In the genomic region with DNA sequence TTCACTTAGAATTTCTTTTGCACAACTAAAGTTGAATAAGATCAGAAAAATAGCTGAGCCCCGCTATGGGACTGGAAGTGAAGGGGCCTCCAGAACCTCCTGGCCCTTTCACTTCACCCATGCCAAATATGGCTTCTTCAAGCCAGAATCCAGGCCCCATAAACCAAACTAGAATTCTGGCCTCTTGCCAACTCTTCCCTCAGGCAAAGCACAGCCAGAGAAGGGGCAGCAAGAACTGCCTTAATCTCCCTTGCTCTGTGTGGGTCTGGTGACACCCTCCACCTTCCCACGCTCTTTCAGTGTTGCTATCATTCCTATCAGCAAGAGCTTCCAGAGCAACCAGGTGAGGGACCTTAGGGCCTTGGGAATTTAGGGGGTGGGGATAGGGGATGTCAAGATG, we compare ENCODE assay signal across 14 cellular contexts. TPM values are rescaled to one million over a fixed set of nuclear protein-coding genes. Genes with fewer than 3 reads are reported as not detected.
DNase-seq lines count a peak whose midpoint lies in the region; ATAC-seq and TF ChIP-seq lines count a peak whose summit lies in the region.
"Had no signal": no experiment of that assay in that cellular context is flagged by ENCODE, and none has a peak within 500 bp of the region (broad histone marks: within the 10 kb centered on the region; RNA-seq: fewer than 3 reads in every experiment).

No MANE protein-coding gene starts in this region.

- peaks cover 58% of the 10 kb centered on the region for H3K4me1 Mint-ChIP-seq in WTC11
- H3K4me1 Mint-ChIP-seq in stimulated activated naive B cell treated with anti-CD40 and anti-IgM and Interleukin-4, amounts not matched to agents 10 μg/mL and 1 μg/mL and 100 μg/mL, for 72 hours = peaks cover 21 to 33% of the 10 kb centered on the region in 2 donors

- no peak for ATAC-seq in WTC11
- ATAC-seq in stimulated activated naive B cell treated with anti-CD40 and anti-IgM and Interleukin-4, amounts not matched to agents 10 μg/mL and 1 μg/mL and 100 μg/mL, for 72 hours (replicated peaks) = no peak
- no peak for ATAC-seq in GM21528 (IDR thresholded peaks at IDR 0.05; ENCODE audit: low FRiP score, unreplicated experiment)
- ATAC-seq: A549; activated T-cell treated with anti-CD3 and anti-CD28 coated beads, Interleukin-2, amount 50 U/mL, for 72 hours; natural killer cell treated with Interleukin-12 subunit alpha and Interleukin-12 subunit beta and Interleukin-15 and Interleukin-18, amount 100 ng/mL, for 72 hours; Panc1 had no signal

- H3K4me3 ChIP-seq in iPS-20b (ENCODE audit: low read length) = 0 out of 2 replicates have a peak overlapping the region, but pooled peaks have one; percentile 80
- H3K4me3 ChIP-seq: A549 had no signal

- H3K4me1 ChIP-seq in iPS-20b (ENCODE audit: insufficient read depth, low read length) = peaks cover 30% of the 10 kb centered on the region

- H3K9ac ChIP-seq in iPS-20b (ENCODE audit: low read depth, low read length) = peak overlapping the region; percentile 85; the same call in 1 of the 2 replicates

- peaks cover 11% of the 10 kb centered on the region; the same call in 1 of the 2 replicates for H3K36me3 ChIP-seq in iPS-20b (ENCODE audit: insufficient read depth, low read depth, low read length)

- peaks cover 7% of the 10 kb centered on the region for H3K27me3 Mint-ChIP-seq in WTC11 (ENCODE audit: low read depth)
- H3K27me3 Mint-ChIP-seq in stimulated activated naive B cell treated with anti-CD40 and anti-IgM and Interleukin-4, amounts not matched to agents 10 μg/mL and 1 μg/mL and 100 μg/mL, for 72 hours = no peaks in the 10 kb centered on the region
- H3K27me3 Mint-ChIP-seq: natural killer cell treated with Interleukin-12 subunit alpha and Interleukin-12 subunit beta and Interleukin-15 and Interleukin-18, amount 100 ng/mL, for 72 hours had no signal

- peaks cover 3% of the 10 kb centered on the region for H3K36me3 Mint-ChIP-seq in WTC11
- peaks cover 32 to 50% of the 10 kb centered on the region in 2 donors for H3K36me3 Mint-ChIP-seq in stimulated activated naive B cell treated with anti-CD40 and anti-IgM and Interleukin-4, amounts not matched to agents 10 μg/mL and 1 μg/mL and 100 μg/mL, for 72 hours

- no peaks in the 10 kb centered on the region for H3K9me3 ChIP-seq in iPS-20b (ENCODE audit: insufficient read depth, low read depth, low read length)
- H3K9me3 ChIP-seq: A549 had no signal

- DNase-seq in NCI-H2196 (lab: John Stamatoyannopoulos, UW; ENCODE audit: unreplicated experiment) = peak; percentile 8
- no peak for DNase-seq in NCI-H2196 treated with DMSO at 0.1 percent for 48 hours (lab: John Stamatoyannopoulos, UW; ENCODE audit: unreplicated experiment)
- no peak for DNase-seq in WTC11 (ENCODE audit: low spot score)
- no peak for DNase-seq in stimulated activated naive B cell treated with anti-CD40 and anti-IgM and Interleukin-4, amounts not matched to agents 10 μg/mL and 1 μg/mL and 100 μg/mL, for 72 hours
- no peak for DNase-seq in mesenteric fat pad (ENCODE audit: low spot score)
- no peak for DNase-seq in activated gamma-delta T cell (lab: John Stamatoyannopoulos, UW)
- DNase-seq: activated T-cell treated with anti-CD3 and anti-CD28 coated beads, Interleukin-2, amount 50 U/mL, for 72 hours; HCEC 1CT; MV-4-11 had no signal

- no peaks in the 10 kb centered on the region for H3K9me3 Mint-ChIP-seq in WTC11
- no peaks in the 10 kb centered on the region for H3K9me3 Mint-ChIP-seq in stimulated activated naive B cell treated with anti-CD40 and anti-IgM and Interleukin-4, amounts not matched to agents 10 μg/mL and 1 μg/mL and 100 μg/mL, for 72 hours
- H3K9me3 Mint-ChIP-seq: activated T-cell treated with anti-CD3 and anti-CD28 coated beads, Interleukin-2, amount 50 U/mL, for 72 hours; natural killer cell treated with Interleukin-12 subunit alpha and Interleukin-12 subunit beta and Interleukin-15 and Interleukin-18, amount 100 ng/mL, for 72 hours had no signal

- POLR2A ChIA-PET in WTC11 (lab: Charles Lee) = interaction anchor here (0.7 to 1.3 kb wide), 5 partner anchors 16 to 169 kb away, joined by 4 to 5 read pairs (median 4); a partner anchor contains a TSS

- TF ChIP-seq CTCF in WTC11 (IDR thresholded peaks at IDR 0.05) = no peak

- no peak overlapping the region for H3K27ac Mint-ChIP-seq in WTC11
- H3K27ac Mint-ChIP-seq in stimulated activated naive B cell treated with anti-CD40 and anti-IgM and Interleukin-4, amounts not matched to agents 10 μg/mL and 1 μg/mL and 100 μg/mL, for 72 hours = peak overlapping the region; percentile 82
- H3K27ac Mint-ChIP-seq: activated T-cell treated with anti-CD3 and anti-CD28 coated beads, Interleukin-2, amount 50 U/mL, for 72 hours; natural killer cell treated with Interleukin-12 subunit alpha and Interleukin-12 subunit beta and Interleukin-15 and Interleukin-18, amount 100 ng/mL, for 72 hours had no signal

- CTCF ChIA-PET in WTC11 (lab: Charles Lee) = interaction anchor here (0.7 to 4.8 kb wide), 7 partner anchors 11 to 84 kb away, joined by 3 to 22 read pairs (median 4); a partner anchor contains a TSS

- H3K27me3 ChIP-seq in iPS-20b (ENCODE audit: insufficient read depth, low read length) = peaks cover 5% of the 10 kb centered on the region; the same call in 1 of the 2 replicates

- peak overlapping the region; percentile 86; the same call in 1 of the 2 replicates for H3K4me3 Mint-ChIP-seq in WTC11
- H3K4me3 Mint-ChIP-seq in stimulated activated naive B cell treated with anti-CD40 and anti-IgM and Interleukin-4, amounts not matched to agents 10 μg/mL and 1 μg/mL and 100 μg/mL, for 72 hours = no peak overlapping the region
- H3K4me3 Mint-ChIP-seq: activated T-cell treated with anti-CD3 and anti-CD28 coated beads, Interleukin-2, amount 50 U/mL, for 72 hours; natural killer cell treated with Interleukin-12 subunit alpha and Interleukin-12 subunit beta and Interleukin-15 and Interleukin-18, amount 100 ng/mL, for 72 hours had no signal

- H3K27ac ChIP-seq in iPS-20b (ENCODE audit: low read length) = no peak overlapping the region
- H3K27ac ChIP-seq: A549 had no signal

TF ChIP-seq in WTC11, 78 proteins besides CTCF, POLR2A, EP300 and RAD21 (continues in another document):
- TF ChIP-seq, protein P1, sequence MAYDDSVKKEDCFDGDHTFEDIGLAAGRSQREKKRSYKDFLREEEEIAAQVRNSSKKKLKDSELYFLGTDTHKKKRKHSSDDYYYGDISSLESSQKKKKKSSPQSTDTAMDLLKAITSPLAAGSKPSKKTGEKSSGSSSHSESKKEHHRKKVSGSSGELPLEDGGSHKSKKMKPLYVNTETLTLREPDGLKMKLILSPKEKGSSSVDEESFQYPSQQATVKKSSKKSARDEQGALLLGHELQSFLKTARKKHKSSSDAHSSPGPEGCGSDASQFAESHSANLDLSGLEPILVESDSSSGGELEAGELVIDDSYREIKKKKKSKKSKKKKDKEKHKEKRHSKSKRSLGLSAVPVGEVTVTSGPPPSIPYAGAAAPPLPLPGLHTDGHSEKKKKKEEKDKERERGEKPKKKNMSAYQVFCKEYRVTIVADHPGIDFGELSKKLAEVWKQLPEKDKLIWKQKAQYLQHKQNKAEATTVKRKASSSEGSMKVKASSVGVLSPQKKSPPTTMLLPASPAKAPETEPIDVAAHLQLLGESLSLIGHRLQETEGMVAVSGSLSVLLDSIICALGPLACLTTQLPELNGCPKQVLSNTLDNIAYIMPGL (CRISPR knock-in tag; IDR thresholded peaks at IDR 0.05) = no peak
- TF ChIP-seq NFYB (CRISPR knock-in tag; conservative IDR thresholded peaks at IDR 0.05; ENCODE audit: low read depth) (no peak), JUN (CRISPR knock-in tag; IDR thresholded peaks at IDR 0.05) (no peak), GTF2I (CRISPR knock-in tag; conservative IDR thresholded peaks at IDR 0.05) (no peak), ZNF396 (CRISPR knock-in tag; IDR thresholded peaks at IDR 0.05; ENCODE audit: borderline replicate concordance) (no peak), ESRRA (CRISPR knock-in tag; IDR thresholded peaks at IDR 0.05; ENCODE audit: borderline replicate concordance) (no peak), RELA (CRISPR knock-in tag; IDR thresholded peaks at IDR 0.05; ENCODE audit: borderline replicate concordance) (no peak), FOXJ3 (CRISPR knock-in tag; IDR thresholded peaks at IDR 0.05; ENCODE audit: borderline replicate concordance) (no peak), NFE2L1 (CRISPR knock-in tag; IDR thresholded peaks at IDR 0.05) (no peak), ZNF121 (CRISPR knock-in tag; IDR thresholded peaks at IDR 0.05) (no peak), ZNF317 (CRISPR knock-in tag; IDR thresholded peaks at IDR 0.05; ENCODE audit: borderline replicate concordance, low read depth) (no peak), PRRX2 (CRISPR knock-in tag; IDR thresholded peaks at IDR 0.05) (no peak), ZNF232 (CRISPR knock-in tag; IDR thresholded peaks at IDR 0.05) (no peak), ELF4 (CRISPR knock-in tag; IDR thresholded peaks at IDR 0.05; ENCODE audit: low read depth) (no peak), TP53 (CRISPR knock-in tag; IDR thresholded peaks at IDR 0.05) (no peak), NFATC4 (CRISPR knock-in tag; IDR thresholded peaks at IDR 0.05) (no peak), ZNF671 (CRISPR knock-in tag; IDR thresholded peaks at IDR 0.05) (no peak)

RNA-seq across cellular contexts. Expression of a gene that starts 3.1 kb away (rescaled TPM):
- total RNA-seq in WTC11 (2021) (46.0 to 50.2 TPM (median 49.6 TPM) in 3 replicates), mesenteric fat pad (49.3 TPM)
